ENCODE assay signal across 1 cellular context in genomic region chr2:216498418-216499413, GRCh38.
TF ChIP-seq lines count a peak whose summit lies in the region.

Gene RPL37A, plus strand, starts transcription at chr2:216498844. Its CDS starts 31 bp downstream, at chr2:216498875.

TF ChIP-seq in HepG2, 621 proteins besides CTCF, POLR2A, EP300 and RAD21 (continued from another document and continues in another):
- TF ChIP-seq PREB (CRISPR knock-in tag; IDR thresholded peaks at IDR 0.05) (no peak), YEATS4 (CRISPR knock-in tag; IDR thresholded peaks at IDR 0.05; ENCODE audit: borderline replicate concordance) (peak; percentile 98), ZNF468 (CRISPR knock-in tag; IDR thresholded peaks at IDR 0.05) (no peak), ZNF883 (CRISPR knock-in tag; IDR thresholded peaks at IDR 0.05; ENCODE audit: not compliant biosample characterization) (peak; percentile 95), ZNF350 (CRISPR knock-in tag; IDR thresholded peaks at IDR 0.05; ENCODE audit: borderline replicate concordance, low read depth) (peak; percentile 96), HMG20B (CRISPR knock-in tag; conservative IDR thresholded peaks at IDR 0.05) (peak; percentile 61; the same call in 1 of the 2 replicates), KMT2A (CRISPR knock-in tag; IDR thresholded peaks at IDR 0.05) (peak; percentile 91), TERF1 (CRISPR knock-in tag; IDR thresholded peaks at IDR 0.05) (no peak), PAWR (CRISPR knock-in tag; IDR thresholded peaks at IDR 0.05; ENCODE audit: borderline replicate concordance) (0 out of 2 replicates have a peak, but pooled peaks have one; percentile 92), PPARG (CRISPR knock-in tag; conservative IDR thresholded peaks at IDR 0.05) (no peak), HNF4A (CRISPR knock-in tag; IDR thresholded peaks at IDR 0.05) (no peak; the same call in 1 of the 2 replicates), ZMAT3 (CRISPR knock-in tag; conservative IDR thresholded peaks at IDR 0.05) (peak; percentile 96), NFAT5 (CRISPR knock-in tag; IDR thresholded peaks at IDR 0.05) (peak; percentile 89; the same call in 1 of the 2 replicates), U2AF2 (IDR thresholded peaks at IDR 0.05; ENCODE audit: low read depth, low read length) (peak; percentile 71; the same call in 1 of the 2 replicates), KLF9 (CRISPR knock-in tag; IDR thresholded peaks at IDR 0.05; ENCODE audit: low read depth) (0 out of 2 replicates have a peak, but pooled peaks have one; percentile 30), MED1 (CRISPR knock-in tag; IDR thresholded peaks at IDR 0.05) (peak; percentile 74), ZSCAN21 (CRISPR knock-in tag; IDR thresholded peaks at IDR 0.05; ENCODE audit: borderline replicate concordance) (peak; percentile 70; the same call in 1 of the 2 replicates), ZNF460 (CRISPR knock-in tag; IDR thresholded peaks at IDR 0.05; ENCODE audit: borderline replicate concordance) (no peak), MTF2 (CRISPR knock-in tag; IDR thresholded peaks at IDR 0.05; ENCODE audit: borderline replicate concordance) (0 out of 2 replicates have a peak, but pooled peaks have one; percentile 53), ZFP36L2 (CRISPR knock-in tag; IDR thresholded peaks at IDR 0.05) (peak; percentile 77; the same call in 1 of the 2 replicates), ZNF280D (CRISPR knock-in tag; IDR thresholded peaks at IDR 0.05) (peak; percentile 97), ZNF772 (CRISPR knock-in tag; IDR thresholded peaks at IDR 0.05) (peak; percentile 97), KDM1A (CRISPR knock-in tag; IDR thresholded peaks at IDR 0.05) (0 out of 2 replicates have a peak, but pooled peaks have one; percentile 26), ATM (IDR thresholded peaks at IDR 0.05; ENCODE audit: borderline replicate concordance) (no peak), E2F2 (CRISPR knock-in tag; IDR thresholded peaks at IDR 0.05; ENCODE audit: borderline replicate concordance) (peak; percentile 63; the same call in 1 of the 2 replicates), ZNF224 (CRISPR knock-in tag; IDR thresholded peaks at IDR 0.05) (peak; percentile 87; the same call in 1 of the 2 replicates), FOXK1 (CRISPR knock-in tag; IDR thresholded peaks at IDR 0.05; ENCODE audit: borderline replicate concordance, low read depth) (peak; percentile 64), ZNF629 (CRISPR knock-in tag; conservative IDR thresholded peaks at IDR 0.05) (no peak; the same call in none of the 2 replicates), CENPX (CRISPR knock-in tag; IDR thresholded peaks at IDR 0.05) (no peak), TRAFD1 (CRISPR knock-in tag; IDR thresholded peaks at IDR 0.05; ENCODE audit: borderline replicate concordance) (peak; percentile 98), ZFP41 (CRISPR knock-in tag; IDR thresholded peaks at IDR 0.05; ENCODE audit: borderline replicate concordance) (peak; percentile 88; the same call in 1 of the 2 replicates), ZFP36L1 (CRISPR knock-in tag; IDR thresholded peaks at IDR 0.05) (peak; percentile 56; the same call in 1 of the 2 replicates), FOXP4 (CRISPR knock-in tag; IDR thresholded peaks at IDR 0.05) (peak; percentile 57), ZNF124 (CRISPR knock-in tag; IDR thresholded peaks at IDR 0.05) (no peak; the same call in none of the 2 replicates), IRF2 (CRISPR knock-in tag; IDR thresholded peaks at IDR 0.05) (peak; percentile 81), ZNF503 (CRISPR knock-in tag; IDR thresholded peaks at IDR 0.05) (no peak; the same call in 1 of the 2 replicates), ZNF234 (CRISPR knock-in tag; conservative IDR thresholded peaks at IDR 0.05) (peak; percentile 65; the same call in 1 of the 2 replicates), ZNF816 (CRISPR knock-in tag; IDR thresholded peaks at IDR 0.05; ENCODE audit: borderline replicate concordance) (peak; percentile 90; the same call in 1 of the 2 replicates), ZNF335 (CRISPR knock-in tag; IDR thresholded peaks at IDR 0.05) (peak; percentile 91), PATZ1 (CRISPR knock-in tag; IDR thresholded peaks at IDR 0.05) (no peak; the same call in 1 of the 2 replicates), TEAD2 (CRISPR knock-in tag; IDR thresholded peaks at IDR 0.05) (no peak), ZKSCAN8 (CRISPR knock-in tag; IDR thresholded peaks at IDR 0.05; ENCODE audit: borderline replicate concordance) (peak; percentile 90)
